ENCODE assay signal across 8 cellular contexts in the genomic region with DNA sequence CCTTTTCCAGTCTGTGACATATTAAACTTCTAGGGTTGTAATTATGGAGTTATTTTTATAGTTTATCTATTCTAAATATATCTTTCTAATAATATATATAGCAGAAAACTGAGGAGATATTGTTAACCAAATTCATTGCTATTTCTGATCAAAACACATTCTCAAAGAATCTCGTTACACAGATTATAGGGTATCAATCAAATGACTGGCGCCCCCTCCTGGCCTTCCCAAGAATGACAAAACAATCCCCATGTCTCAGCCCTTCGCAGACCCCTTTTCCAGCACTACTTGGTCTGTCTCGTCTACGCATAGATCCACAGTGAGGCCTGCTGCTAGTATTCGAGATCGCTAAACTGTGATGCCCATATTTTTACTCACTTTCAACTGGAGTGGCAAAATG.
DNase-seq lines count a peak whose midpoint lies in the region; ATAC-seq and TF ChIP-seq lines count a peak whose summit lies in the region.

No MANE protein-coding gene starts in this region.

- H3K36me3 Mint-ChIP-seq in activated naive CD8-positive, alpha-beta T cell treated with anti-CD3 and anti-CD28 coated beads for 36 hours: no peaks in the 10 kb centered on the region
- peaks cover 7% of the 10 kb centered on the region for H3K36me3 Mint-ChIP-seq in mesothelial cell of epicardium

- TF ChIP-seq CTCF in mesothelial cell of epicardium (IDR thresholded peaks at IDR 0.05; ENCODE audit: unreplicated experiment): peak; percentile 78

- H3K9me3 Mint-ChIP-seq in activated naive CD8-positive, alpha-beta T cell treated with anti-CD3 and anti-CD28 coated beads for 36 hours: no peaks in the 10 kb centered on the region
- H3K9me3 Mint-ChIP-seq in mesothelial cell of epicardium: no peaks in the 10 kb centered on the region

- H3K4me3 Mint-ChIP-seq in activated naive CD8-positive, alpha-beta T cell treated with anti-CD3 and anti-CD28 coated beads for 36 hours: no peak overlapping the region
- no peak overlapping the region for H3K4me3 Mint-ChIP-seq in mesothelial cell of epicardium

- peak; percentile 4 for DNase-seq in EH (ENCODE audit: low read depth)
- peak; percentile 2 for DNase-seq in NCI-H1092 (lab: John Stamatoyannopoulos, UW)
- DNase-seq in activated naive CD8-positive, alpha-beta T cell treated with anti-CD3 and anti-CD28 coated beads for 36 hours: peak; percentile 12
- no peak for DNase-seq in mesothelial cell of epicardium (ENCODE audit: low spot score in 2 of 2, unreplicated experiment in 2 of 2)
- DNase-seq in NCI-H1105 treated with DMSO at 0.1 percent for 48 hours (lab: John Stamatoyannopoulos, UW): no peak
- DNase-seq in mesenteric fat pad (ENCODE audit: low spot score): no peak
- DNase-seq in NK-92 treated with Interleukin-12 subunit alpha and Interleukin-12 subunit beta, amount 100 ng/mL, for 24 hours (lab: John Stamatoyannopoulos, UW): no peak

- no peaks in the 10 kb centered on the region for H3K27me3 Mint-ChIP-seq in activated naive CD8-positive, alpha-beta T cell treated with anti-CD3 and anti-CD28 coated beads for 36 hours
- H3K27me3 Mint-ChIP-seq in mesothelial cell of epicardium (ENCODE audit: low read depth): no peaks in the 10 kb centered on the region

- no peak overlapping the region for H3K27ac Mint-ChIP-seq in activated naive CD8-positive, alpha-beta T cell treated with anti-CD3 and anti-CD28 coated beads for 36 hours
- no peak overlapping the region for H3K27ac Mint-ChIP-seq in mesothelial cell of epicardium

- ATAC-seq in HG02870 (IDR thresholded peaks at IDR 0.05; ENCODE audit: unreplicated experiment): no peak

- H3K4me1 Mint-ChIP-seq in activated naive CD8-positive, alpha-beta T cell treated with anti-CD3 and anti-CD28 coated beads for 36 hours: peaks cover 2% of the 10 kb centered on the region
- peaks cover 20% of the 10 kb centered on the region for H3K4me1 Mint-ChIP-seq in mesothelial cell of epicardium

Comparison
In these comparisons a context has a peak if more than half of its experiments do, and no peak if none do; other contexts are left out.
1. DNase-seq: peak in EH (single experiment), NCI-H1092 (single experiment) and activated naive CD8-positive, alpha-beta T cell treated with anti-CD3 and anti-CD28 coated beads for 36 hours (single experiment); none in mesothelial cell of epicardium (0 of 2), NCI-H1105 treated with DMSO at 0.1 percent for 48 hours (single experiment), mesenteric fat pad (single experiment) and NK-92 treated with Interleukin-12 subunit alpha and Interleukin-12 subunit beta, amount 100 ng/mL, for 24 hours (single experiment).